8 cellular contexts compared by ENCODE assay signal in the genomic region with DNA sequence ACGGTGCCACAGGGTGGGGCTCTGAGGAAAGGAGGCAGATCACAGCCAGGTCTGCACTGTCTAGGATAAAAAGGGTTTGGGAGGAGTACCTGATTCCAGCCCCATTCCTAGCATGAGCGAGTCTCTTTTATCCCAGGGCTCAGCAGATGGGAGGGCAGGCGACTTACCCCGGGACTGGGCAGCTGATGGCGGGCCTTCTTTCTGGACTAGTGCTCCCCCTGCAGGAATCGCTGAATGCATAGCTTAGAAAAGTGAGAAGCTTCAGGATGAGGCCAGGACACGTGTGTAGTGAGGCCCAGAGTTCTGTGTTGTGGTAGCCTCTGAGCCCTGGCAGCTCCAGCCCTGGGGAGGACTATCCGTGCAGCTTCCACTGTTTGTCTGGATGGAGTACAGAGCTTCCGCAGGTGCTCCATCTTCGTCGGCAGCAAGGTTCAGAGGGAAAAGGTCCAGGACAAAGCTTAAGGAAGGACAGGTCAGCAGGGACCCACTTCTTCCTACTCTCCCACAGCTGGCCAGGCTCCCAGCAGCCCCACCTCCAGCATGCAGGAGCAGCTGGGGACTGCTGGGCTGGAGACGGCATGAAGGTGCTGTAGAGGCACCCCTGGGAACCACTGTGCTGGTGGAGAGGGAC. TPM values are rescaled to one million over a fixed set of nuclear protein-coding genes. Genes with fewer than 3 reads are reported as not detected.
DNase-seq lines count a peak whose midpoint lies in the region; ATAC-seq and TF ChIP-seq lines count a peak whose summit lies in the region.

No MANE protein-coding gene starts in this region.

- POLR2A ChIA-PET in AG04450 (lab: Yijun Ruan, JAX): interaction anchor here (0.6 kb wide), 1 partner anchor 216 kb away, joined by 4 read pairs; no protein-coding TSS in a partner anchor

- TF ChIP-seq CTCF in AG04450 (IDR thresholded peaks at IDR 0.05; ENCODE audit: low read depth, low read length) (peak; percentile 81), GM12872 (IDR thresholded peaks at IDR 0.05; ENCODE audit: insufficient read depth, low read depth, low read length) (peak; percentile 49; the same call in 1 of the 3 replicates), ovary (IDR thresholded peaks at IDR 0.05) (no peak)

- no peaks in the 10 kb centered on the region for H3K36me3 Mint-ChIP-seq in activated CD4-positive, alpha-beta T cell treated with anti-CD3 and anti-CD28 coated beads, Interleukin-2, amount 10 ng/mL, durations not matched to agents 24 days and 14 days (ENCODE audit: low read depth)

- no peak for ATAC-seq in HG03354 (IDR thresholded peaks at IDR 0.05; ENCODE audit: poor library complexity, severe bottlenecking, unreplicated experiment)
- no peak for ATAC-seq in HG03565 (IDR thresholded peaks at IDR 0.05; ENCODE audit: unreplicated experiment)

- H3K4me1 ChIP-seq in ovary (ENCODE audit: insufficient read depth): no peaks in the 10 kb centered on the region

- H3K27ac Mint-ChIP-seq in activated CD4-positive, alpha-beta T cell treated with anti-CD3 and anti-CD28 coated beads, Interleukin-2, amount 10 ng/mL, durations not matched to agents 24 days and 14 days: no peak overlapping the region

- WGBS in ovary, 3 donors: 36 to 42% (median 37%) methylated on average over 12 of the region's 12 CpGs

- TF ChIP-seq POLR2A in ovary (IDR thresholded peaks at IDR 0.05): no peak

- H3K9me3 Mint-ChIP-seq in activated CD4-positive, alpha-beta T cell treated with anti-CD3 and anti-CD28 coated beads, Interleukin-2, amount 10 ng/mL, durations not matched to agents 24 days and 14 days: no peaks in the 10 kb centered on the region

- H3K4me3 ChIP-seq in AG04450 (ENCODE audit: low read depth, low read length) (no peak overlapping the region), ovary (no peak overlapping the region)

- peaks cover 13% of the 10 kb centered on the region for H3K27me3 Mint-ChIP-seq in activated CD4-positive, alpha-beta T cell treated with anti-CD3 and anti-CD28 coated beads, Interleukin-2, amount 10 ng/mL, durations not matched to agents 24 days and 14 days

- CTCF ChIA-PET in AG04450 (lab: Charles Lee): interaction anchor here (0.6 to 6.4 kb wide), 46 partner anchors 9 to 774 kb away, joined by 3 to 144 read pairs (median 4); a partner anchor contains a TSS

- H3K27me3 ChIP-seq in AG04450 (ENCODE audit: control insufficient read depth, insufficient read depth, low read length) (peaks cover 14% of the 10 kb centered on the region), ovary (no peaks in the 10 kb centered on the region)

- H3K4me1 Mint-ChIP-seq in activated CD4-positive, alpha-beta T cell treated with anti-CD3 and anti-CD28 coated beads, Interleukin-2, amount 10 ng/mL, durations not matched to agents 24 days and 14 days: no peaks in the 10 kb centered on the region

- H3K27ac ChIP-seq in AG04450 (ENCODE audit: low read depth, low read length): no peak overlapping the region
- no peak overlapping the region for H3K27ac ChIP-seq in ovary

- TF ChIP-seq EP300 in ovary (IDR thresholded peaks at IDR 0.05): no peak

- peaks cover 4% of the 10 kb centered on the region; the same call in 1 of the 2 replicates for H3K9me3 ChIP-seq in AG04450 (ENCODE audit: control insufficient read depth, insufficient read depth, low read length)
- peaks cover 0 to 3% of the 10 kb centered on the region in 2 donors for H3K9me3 ChIP-seq in ovary

- H3K4me3 Mint-ChIP-seq in activated CD4-positive, alpha-beta T cell treated with anti-CD3 and anti-CD28 coated beads, Interleukin-2, amount 10 ng/mL, durations not matched to agents 24 days and 14 days: no peak overlapping the region

- DNase-seq in AG04450 (ENCODE audit: low read depth, low spot score) (peak; percentile 45), NCI-H2171 treated with DMSO at 0.1 percent for 48 hours (lab: John Stamatoyannopoulos, UW) (peak; percentile 88), foreskin melanocyte (peak; percentile 58), ovary (peak; percentile 46 to 59 (median 56))
- DNase-seq in activated CD4-positive, alpha-beta T cell treated with anti-CD3 and anti-CD28 coated beads, Interleukin-2, amount 10 ng/mL, durations not matched to agents 24 days and 14 days: peak; percentile 66

- H3K36me3 ChIP-seq in ovary: no peaks in the 10 kb centered on the region

- intact Hi-C loops in activated CD4-positive, alpha-beta T cell treated with anti-CD3 and anti-CD28 coated beads, Interleukin-2, amount 10 ng/mL, durations not matched to agents 24 days and 14 days (cut with micrococcal nuclease): no loop called here
- intact Hi-C loops in ovary (cut with DNase I): loop anchor here in 3 of 4 donors (10.0 kb wide), 2 partner anchors 104 to 434 kb away; no protein-coding TSS in a partner anchor

RNA-seq across cellular contexts. Expression of a gene that starts 30.4 kb away (rescaled TPM):
- polyA plus RNA-seq in AG04450 (2011; rRNA removed) (51.5 and 73.0 TPM in 2 replicates), ovary (10 to 100 TPM; 25.5 to 51.5 TPM)
- 46.0 and 65.2 TPM in 2 replicates for polyA minus RNA-seq in AG04450 (2011; rRNA and poly(A)+ RNA removed)
- total RNA-seq in activated CD4-positive, alpha-beta T cell treated with anti-CD3 and anti-CD28 coated beads, Interleukin-2, amount 10 ng/mL, durations not matched to agents 24 days and 14 days: 39.0 and 42.3 TPM in 2 replicates
- total RNA-seq in ovary: 10 to 100 TPM; 18.4 to 47.6 (median 33.0) TPM

RNA-seq across cellular contexts. Expression of a gene that starts 37.2 kb away (rescaled TPM):
- polyA plus RNA-seq in AG04450 (2011; rRNA removed): 3.1 and 3.4 TPM in 2 replicates
- 3.4 and 6.0 TPM in 2 replicates for polyA minus RNA-seq in AG04450 (2011; rRNA and poly(A)+ RNA removed)
- total RNA-seq in activated CD4-positive, alpha-beta T cell treated with anti-CD3 and anti-CD28 coated beads, Interleukin-2, amount 10 ng/mL, durations not matched to agents 24 days and 14 days: 52.3 and 54.5 TPM in 2 replicates
- total RNA-seq in ovary: 10 to 100 TPM in 6 of 7 donors, 1 to 10 TPM in 1; 5.9 to 56.3 (median 26.2) TPM
- 10 to 100 TPM in 1 of 2 donors, 1 to 10 TPM in 1; 9.2 to 13.8 TPM for polyA plus RNA-seq in ovary

Comparison
In these comparisons a context has a peak if more than half of its experiments do, and no peak if none do; other contexts are left out.
1. CTCF ChIP-seq: peak in AG04450 (single experiment) and GM12872 (single experiment); none in ovary (0 of 3).
2. Peak in every context shown above with its lines, with median percentiles within 50 percentile points of each other: DNase-seq.